1 cellular context compared by ENCODE assay signal in the genomic region with DNA sequence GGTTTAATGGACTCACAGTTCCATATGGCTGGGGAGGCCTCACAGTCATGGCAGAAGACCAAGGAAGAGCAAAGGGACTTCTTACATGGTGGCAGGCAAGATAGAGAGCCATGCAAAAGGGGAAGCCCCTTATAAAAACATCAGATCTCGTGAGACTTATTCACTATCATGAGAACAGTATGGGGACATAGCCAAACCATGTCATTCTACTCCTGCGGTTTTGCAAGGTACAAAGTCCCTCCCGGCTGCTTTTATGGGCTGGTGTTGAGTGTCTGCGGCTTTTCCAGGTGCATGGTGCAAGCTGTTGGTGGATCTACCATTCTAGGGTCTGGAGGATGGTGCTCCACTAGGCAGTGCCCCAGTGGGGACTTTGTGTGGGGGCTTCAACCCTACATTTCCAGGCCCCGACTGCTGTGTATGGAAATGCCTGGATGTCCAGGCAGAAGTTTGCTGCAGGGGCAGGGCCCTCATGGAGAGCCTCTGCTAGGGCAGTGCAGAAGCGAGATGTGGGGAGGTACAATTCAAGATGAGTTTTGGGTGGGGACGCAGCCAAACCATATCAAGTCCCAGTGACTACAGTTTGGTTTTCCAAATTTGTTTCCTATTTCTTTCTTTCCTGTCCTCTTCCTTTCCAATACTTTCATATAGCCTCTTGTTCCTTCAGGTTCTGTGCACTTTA.
A peak's percentile ranks its signal among the peaks of the same experiment; 100 is the strongest.
TF ChIP-seq lines count a peak whose summit lies in the region.
"Not testable (repeated sequence)": the region's sequence is repeated elsewhere in the genome, so short reads cannot be mapped to it uniquely, and the experiment has no call there.

No MANE protein-coding gene starts in this region.

TF ChIP-seq in HepG2, 621 proteins besides CTCF, POLR2A, EP300 and RAD21 (continued from another document and continues in another):
- 0 out of 2 replicates have a peak, but pooled peaks have one; percentile 18 for TF ChIP-seq UBTF (CRISPR knock-in tag; IDR thresholded peaks at IDR 0.05)
- peak; percentile 70; the same call in 1 of the 2 replicates for TF ChIP-seq ZBTB43 (CRISPR knock-in tag; conservative IDR thresholded peaks at IDR 0.05)
- 0 out of 2 replicates have a peak, but pooled peaks have one; percentile 22 for TF ChIP-seq HNRNPL (IDR thresholded peaks at IDR 0.05; ENCODE audit: low read depth, low read length)
- TF ChIP-seq, protein P1, sequence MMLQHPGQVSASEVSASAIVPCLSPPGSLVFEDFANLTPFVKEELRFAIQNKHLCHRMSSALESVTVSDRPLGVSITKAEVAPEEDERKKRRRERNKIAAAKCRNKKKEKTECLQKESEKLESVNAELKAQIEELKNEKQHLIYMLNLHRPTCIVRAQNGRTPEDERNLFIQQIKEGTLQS (CRISPR knock-in tag; IDR thresholded peaks at IDR 0.05): peak; percentile 57; the same call in 1 of the 2 replicates
- TF ChIP-seq DRAP1 (CRISPR knock-in tag; IDR thresholded peaks at IDR 0.05): peak; percentile 91
- TF ChIP-seq ZBTB34 (CRISPR knock-in tag; IDR thresholded peaks at IDR 0.05): peak; percentile 87
- TF ChIP-seq NFYC (CRISPR knock-in tag; IDR thresholded peaks at IDR 0.05): peak; percentile 39; the same call in 1 of the 2 replicates
- 0 out of 2 replicates have a peak, but pooled peaks have one; percentile 59 for TF ChIP-seq PHF21A (CRISPR knock-in tag; IDR thresholded peaks at IDR 0.05)
- peak; percentile 66; the same call in 1 of the 2 replicates for TF ChIP-seq ZNF547 (CRISPR knock-in tag; IDR thresholded peaks at IDR 0.05)
- TF ChIP-seq, protein P2, sequence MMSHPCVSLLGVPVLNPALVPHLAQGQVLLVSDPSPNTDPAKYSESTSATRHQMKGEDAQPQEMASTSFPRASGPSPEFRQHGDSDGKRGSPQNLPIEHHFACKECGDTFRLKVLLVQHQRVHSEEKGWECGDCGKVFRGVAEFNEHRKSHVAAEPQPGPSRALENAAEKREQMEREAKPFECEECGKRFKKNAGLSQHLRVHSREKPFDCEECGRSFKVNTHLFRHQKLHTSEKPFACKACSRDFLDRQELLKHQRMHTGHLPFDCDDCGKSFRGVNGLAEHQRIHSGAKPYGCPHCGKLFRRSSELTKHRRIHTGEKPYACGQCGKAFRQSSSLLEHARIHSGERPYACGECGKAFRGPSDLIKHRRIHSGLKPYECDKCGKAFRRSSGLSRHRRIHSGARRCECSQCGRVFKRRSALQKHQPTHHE (CRISPR knock-in tag; IDR thresholded peaks at IDR 0.05; ENCODE audit: borderline replicate concordance): 0 out of 2 replicates have a peak, but pooled peaks have one; percentile 73
- peak; percentile 38; the same call in 1 of the 2 replicates for TF ChIP-seq WIZ (CRISPR knock-in tag; IDR thresholded peaks at IDR 0.05)
- TF ChIP-seq KMT2A (CRISPR knock-in tag; IDR thresholded peaks at IDR 0.05): peak; percentile 16
- peak; percentile 75; the same call in 1 of the 2 replicates for TF ChIP-seq ZNF749 (CRISPR knock-in tag; IDR thresholded peaks at IDR 0.05; ENCODE audit: borderline replicate concordance)
- peak; percentile 72; the same call in 1 of the 2 replicates for TF ChIP-seq NFATC3 (CRISPR knock-in tag; IDR thresholded peaks at IDR 0.05)
- peak; percentile 68; the same call in 1 of the 2 replicates for TF ChIP-seq MIXL1 (CRISPR knock-in tag; IDR thresholded peaks at IDR 0.05)
- TF ChIP-seq FOXK1 (CRISPR knock-in tag; IDR thresholded peaks at IDR 0.05; ENCODE audit: borderline replicate concordance, low read depth): peak; percentile 82
- TF ChIP-seq, protein P3, sequence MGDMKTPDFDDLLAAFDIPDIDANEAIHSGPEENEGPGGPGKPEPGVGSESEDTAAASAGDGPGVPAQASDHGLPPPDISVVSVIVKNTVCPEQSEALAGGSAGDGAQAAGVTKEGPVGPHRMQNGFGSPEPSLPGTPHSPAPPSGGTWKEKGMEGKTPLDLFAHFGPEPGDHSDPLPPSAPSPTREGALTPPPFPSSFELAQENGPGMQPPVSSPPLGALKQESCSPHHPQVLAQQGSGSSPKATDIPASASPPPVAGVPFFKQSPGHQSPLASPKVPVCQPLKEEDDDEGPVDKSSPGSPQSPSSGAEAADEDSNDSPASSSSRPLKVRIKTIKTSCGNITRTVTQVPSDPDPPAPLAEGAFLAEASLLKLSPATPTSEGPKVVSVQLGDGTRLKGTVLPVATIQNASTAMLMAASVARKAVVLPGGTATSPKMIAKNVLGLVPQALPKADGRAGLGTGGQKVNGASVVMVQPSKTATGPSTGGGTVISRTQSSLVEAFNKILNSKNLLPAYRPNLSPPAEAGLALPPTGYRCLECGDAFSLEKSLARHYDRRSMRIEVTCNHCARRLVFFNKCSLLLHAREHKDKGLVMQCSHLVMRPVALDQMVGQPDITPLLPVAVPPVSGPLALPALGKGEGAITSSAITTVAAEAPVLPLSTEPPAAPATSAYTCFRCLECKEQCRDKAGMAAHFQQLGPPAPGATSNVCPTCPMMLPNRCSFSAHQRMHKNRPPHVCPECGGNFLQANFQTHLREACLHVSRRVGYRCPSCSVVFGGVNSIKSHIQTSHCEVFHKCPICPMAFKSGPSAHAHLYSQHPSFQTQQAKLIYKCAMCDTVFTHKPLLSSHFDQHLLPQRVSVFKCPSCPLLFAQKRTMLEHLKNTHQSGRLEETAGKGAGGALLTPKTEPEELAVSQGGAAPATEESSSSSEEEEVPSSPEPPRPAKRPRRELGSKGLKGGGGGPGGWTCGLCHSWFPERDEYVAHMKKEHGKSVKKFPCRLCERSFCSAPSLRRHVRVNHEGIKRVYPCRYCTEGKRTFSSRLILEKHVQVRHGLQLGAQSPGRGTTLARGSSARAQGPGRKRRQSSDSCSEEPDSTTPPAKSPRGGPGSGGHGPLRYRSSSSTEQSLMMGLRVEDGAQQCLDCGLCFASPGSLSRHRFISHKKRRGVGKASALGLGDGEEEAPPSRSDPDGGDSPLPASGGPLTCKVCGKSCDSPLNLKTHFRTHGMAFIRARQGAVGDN (CRISPR knock-in tag; IDR thresholded peaks at IDR 0.05): peak; percentile 80
- TF ChIP-seq ZMYM2 (CRISPR knock-in tag; IDR thresholded peaks at IDR 0.05): peak; percentile 69; the same call in 1 of the 2 replicates
- TF ChIP-seq HOXD1 (CRISPR knock-in tag; IDR thresholded peaks at IDR 0.05): peak; percentile 52; the same call in 1 of the 2 replicates
- peak; percentile 62 for TF ChIP-seq PHF5A (CRISPR knock-in tag; IDR thresholded peaks at IDR 0.05; ENCODE audit: low read depth, unreplicated experiment)
- peak; percentile 72 for TF ChIP-seq RXRA (CRISPR knock-in tag; IDR thresholded peaks at IDR 0.05)
- TF ChIP-seq HDAC2 (CRISPR knock-in tag; IDR thresholded peaks at IDR 0.05): peak; percentile 87
- TF ChIP-seq HMG20A (CRISPR knock-in tag; IDR thresholded peaks at IDR 0.05; ENCODE audit: borderline replicate concordance): peak; percentile 63; the same call in 1 of the 2 replicates
- peak; percentile 85; the same call in 1 of the 2 replicates for TF ChIP-seq ISX (CRISPR knock-in tag; conservative IDR thresholded peaks at IDR 0.05)
- TF ChIP-seq ZBTB14 (CRISPR knock-in tag; IDR thresholded peaks at IDR 0.05): peak; percentile 40; the same call in 1 of the 2 replicates
- peak; percentile 83 for TF ChIP-seq TSC22D2 (CRISPR knock-in tag; IDR thresholded peaks at IDR 0.05; ENCODE audit: borderline replicate concordance)
- peak; percentile 84; the same call in 1 of the 2 replicates for TF ChIP-seq ZNF557 (CRISPR knock-in tag; IDR thresholded peaks at IDR 0.05)
- TF ChIP-seq JUND (CRISPR knock-in tag; IDR thresholded peaks at IDR 0.05): peak; percentile 57; the same call in 1 of the 2 replicates
- 0 out of 2 replicates have a peak, but pooled peaks have one; percentile 13 for TF ChIP-seq DDIT3 (CRISPR knock-in tag; IDR thresholded peaks at IDR 0.05)
- TF ChIP-seq, protein P4, sequence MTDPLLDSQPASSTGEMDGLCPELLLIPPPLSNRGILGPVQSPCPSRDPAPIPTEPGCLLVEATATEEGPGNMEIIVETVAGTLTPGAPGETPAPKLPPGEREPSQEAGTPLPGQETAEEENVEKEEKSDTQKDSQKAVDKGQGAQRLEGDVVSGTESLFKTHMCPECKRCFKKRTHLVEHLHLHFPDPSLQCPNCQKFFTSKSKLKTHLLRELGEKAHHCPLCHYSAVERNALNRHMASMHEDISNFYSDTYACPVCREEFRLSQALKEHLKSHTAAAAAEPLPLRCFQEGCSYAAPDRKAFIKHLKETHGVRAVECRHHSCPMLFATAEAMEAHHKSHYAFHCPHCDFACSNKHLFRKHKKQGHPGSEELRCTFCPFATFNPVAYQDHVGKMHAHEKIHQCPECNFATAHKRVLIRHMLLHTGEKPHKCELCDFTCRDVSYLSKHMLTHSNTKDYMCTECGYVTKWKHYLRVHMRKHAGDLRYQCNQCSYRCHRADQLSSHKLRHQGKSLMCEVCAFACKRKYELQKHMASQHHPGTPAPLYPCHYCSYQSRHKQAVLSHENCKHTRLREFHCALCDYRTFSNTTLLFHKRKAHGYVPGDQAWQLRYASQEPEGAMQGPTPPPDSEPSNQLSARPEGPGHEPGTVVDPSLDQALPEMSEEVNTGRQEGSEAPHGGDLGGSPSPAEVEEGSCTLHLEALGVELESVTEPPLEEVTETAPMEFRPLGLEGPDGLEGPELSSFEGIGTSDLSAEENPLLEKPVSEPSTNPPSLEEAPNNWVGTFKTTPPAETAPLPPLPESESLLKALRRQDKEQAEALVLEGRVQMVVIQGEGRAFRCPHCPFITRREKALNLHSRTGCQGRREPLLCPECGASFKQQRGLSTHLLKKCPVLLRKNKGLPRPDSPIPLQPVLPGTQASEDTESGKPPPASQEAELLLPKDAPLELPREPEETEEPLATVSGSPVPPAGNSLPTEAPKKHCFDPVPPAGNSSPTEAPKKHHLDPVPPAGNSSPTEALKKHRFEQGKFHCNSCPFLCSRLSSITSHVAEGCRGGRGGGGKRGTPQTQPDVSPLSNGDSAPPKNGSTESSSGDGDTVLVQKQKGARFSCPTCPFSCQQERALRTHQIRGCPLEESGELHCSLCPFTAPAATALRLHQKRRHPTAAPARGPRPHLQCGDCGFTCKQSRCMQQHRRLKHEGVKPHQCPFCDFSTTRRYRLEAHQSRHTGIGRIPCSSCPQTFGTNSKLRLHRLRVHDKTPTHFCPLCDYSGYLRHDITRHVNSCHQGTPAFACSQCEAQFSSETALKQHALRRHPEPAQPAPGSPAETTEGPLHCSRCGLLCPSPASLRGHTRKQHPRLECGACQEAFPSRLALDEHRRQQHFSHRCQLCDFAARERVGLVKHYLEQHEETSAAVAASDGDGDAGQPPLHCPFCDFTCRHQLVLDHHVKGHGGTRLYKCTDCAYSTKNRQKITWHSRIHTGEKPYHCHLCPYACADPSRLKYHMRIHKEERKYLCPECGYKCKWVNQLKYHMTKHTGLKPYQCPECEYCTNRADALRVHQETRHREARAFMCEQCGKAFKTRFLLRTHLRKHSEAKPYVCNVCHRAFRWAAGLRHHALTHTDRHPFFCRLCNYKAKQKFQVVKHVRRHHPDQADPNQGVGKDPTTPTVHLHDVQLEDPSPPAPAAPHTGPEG (CRISPR knock-in tag; IDR thresholded peaks at IDR 0.05): peak; percentile 25; the same call in 1 of the 2 replicates
- TF ChIP-seq ZBTB42 (CRISPR knock-in tag; IDR thresholded peaks at IDR 0.05): peak; percentile 28
- peak; percentile 78; the same call in 1 of the 2 replicates for TF ChIP-seq ZNF777 (CRISPR knock-in tag; IDR thresholded peaks at IDR 0.05)
- TF ChIP-seq GZF1 (CRISPR knock-in tag; IDR thresholded peaks at IDR 0.05): peak; percentile 81; the same call in 1 of the 2 replicates
- not testable (repeated sequence) for TF ChIP-seq FOXA1 (IDR thresholded peaks at IDR 0.05)
- TF ChIP-seq FOXA1 (CRISPR knock-in tag; IDR thresholded peaks at IDR 0.05): peak; percentile 68
- 0 out of 2 replicates have a peak, but pooled peaks have one; percentile 38 for TF ChIP-seq MLLT10 (CRISPR knock-in tag; IDR thresholded peaks at IDR 0.05)
- TF ChIP-seq ZNF792 (CRISPR knock-in tag; IDR thresholded peaks at IDR 0.05): 0 out of 2 replicates have a peak, but pooled peaks have one; percentile 24
